In genomic region chrX:21972721-21973120, GRCh38 we compare ENCODE assay signal across 7 cellular contexts. TPM values are rescaled to one million over a fixed set of nuclear protein-coding genes. Genes with fewer than 3 reads are reported as not detected.
DNase-seq lines count a peak whose midpoint lies in the region; ATAC-seq and TF ChIP-seq lines count a peak whose summit lies in the region.

No MANE protein-coding gene starts in this region.

- H3K36me3 ChIP-seq in fibroblast of lung (ENCODE audit: control insufficient read depth, insufficient read depth, low read length) (peaks cover 3% of the 10 kb centered on the region), OCI-LY7 (ENCODE audit: insufficient read depth, low read length) (peaks cover 56% of the 10 kb centered on the region)

- CTCF ChIA-PET in OCI-LY7 (lab: Charles Lee; ENCODE audit: unreplicated experiment), result no interaction called here

- peak; percentile 91 for ATAC-seq in stimulated activated effector memory CD8-positive, alpha-beta T cell treated with anti-CD3 and anti-CD28 coated beads, Interleukin-12 subunit alpha, Interleukin-12 subunit beta, amount 100 ng/mL, for 72 hours
- no peak for ATAC-seq in HG02884 (IDR thresholded peaks at IDR 0.05; ENCODE audit: unreplicated experiment)
- ATAC-seq in GM21619 (IDR thresholded peaks at IDR 0.05; ENCODE audit: unreplicated experiment), result no peak

- H3K79me2 ChIP-seq in fibroblast of lung (ENCODE audit: control insufficient read depth, insufficient read depth, low read length), result peaks cover 25% of the 10 kb centered on the region
- no peaks in the 10 kb centered on the region for H3K79me2 ChIP-seq in OCI-LY7 (ENCODE audit: insufficient read depth, low read depth, low read length)

- H3K9me3 Mint-ChIP-seq in stimulated activated effector memory CD8-positive, alpha-beta T cell treated with anti-CD3 and anti-CD28 coated beads, Interleukin-12 subunit alpha, Interleukin-12 subunit beta, amount 100 ng/mL, for 72 hours, result no peaks in the 10 kb centered on the region

- H3K9ac ChIP-seq in fibroblast of lung (ENCODE audit: insufficient read depth, low read length), result no peak overlapping the region

- TF ChIP-seq CTCF in fibroblast of lung (conservative IDR thresholded peaks at IDR 0.05 in 1 of 2, IDR thresholded peaks at IDR 0.05 in 1 of 2; ENCODE audit: low read depth in 1 of 2, low read length in 2 of 2) (peak in 1 of 2 donors; percentile 27), OCI-LY7 (conservative IDR thresholded peaks at IDR 0.05; ENCODE audit: low read length) (no peak)

- H3K27ac ChIP-seq in fibroblast of lung (ENCODE audit: insufficient read depth, low read length), result peak overlapping the region; percentile 10
- H3K27ac ChIP-seq in OCI-LY7 (ENCODE audit: low read depth, low read length, poor library complexity, severe bottlenecking), result no peak overlapping the region

- H3K36me3 Mint-ChIP-seq in stimulated activated effector memory CD8-positive, alpha-beta T cell treated with anti-CD3 and anti-CD28 coated beads, Interleukin-12 subunit alpha, Interleukin-12 subunit beta, amount 100 ng/mL, for 72 hours, result peaks cover 84% of the 10 kb centered on the region

- H3K4me2 ChIP-seq in fibroblast of lung (ENCODE audit: extremely low read depth, insufficient read depth, low read length) (no peak overlapping the region), OCI-LY7 (ENCODE audit: low read length) (no peak overlapping the region)

- no peaks in the 10 kb centered on the region for H3K27me3 ChIP-seq in fibroblast of lung (ENCODE audit: control insufficient read depth, insufficient read depth, low read length)

- BruUV-seq in OCI-LY7 (replicated peaks; lab: Mats Ljungman, UMichigan), result no TSS peak

- POLR2A ChIA-PET in OCI-LY7 (lab: Charles Lee), result interaction anchor here (0.6 to 0.8 kb wide), 2 partner anchors 13 to 100 kb away, joined by 3 to 4 read pairs; no protein-coding TSS in a partner anchor

- peak overlapping the region; percentile 54 for H3K27ac Mint-ChIP-seq in stimulated activated effector memory CD8-positive, alpha-beta T cell treated with anti-CD3 and anti-CD28 coated beads, Interleukin-12 subunit alpha, Interleukin-12 subunit beta, amount 100 ng/mL, for 72 hours

- H3K9me3 ChIP-seq in fibroblast of lung (ENCODE audit: control insufficient read depth, insufficient read depth, low read depth, low read length) (no peaks in the 10 kb centered on the region), OCI-LY7 (ENCODE audit: low read length) (no peaks in the 10 kb centered on the region)

- H4K20me1 ChIP-seq in fibroblast of lung (ENCODE audit: control insufficient read depth, extremely low read depth, insufficient read depth, low read length) (no peaks in the 10 kb centered on the region), OCI-LY7 (ENCODE audit: insufficient read depth, low read length) (no peaks in the 10 kb centered on the region)

- H3K4me3 Mint-ChIP-seq in stimulated activated effector memory CD8-positive, alpha-beta T cell treated with anti-CD3 and anti-CD28 coated beads, Interleukin-12 subunit alpha, Interleukin-12 subunit beta, amount 100 ng/mL, for 72 hours, result peak overlapping the region; percentile 32

- intact Hi-C loops in OCI-LY7 (cut with micrococcal nuclease; ENCODE audit: unreplicated experiment), result no loop called here

- H3K4me1 Mint-ChIP-seq in stimulated activated effector memory CD8-positive, alpha-beta T cell treated with anti-CD3 and anti-CD28 coated beads, Interleukin-12 subunit alpha, Interleukin-12 subunit beta, amount 100 ng/mL, for 72 hours, result peaks cover 32% of the 10 kb centered on the region

- peak; percentile 76 for DNase-seq in HCEC 1CT
- DNase-seq in activated CD4-positive, alpha-beta T cell treated with anti-CD3 and anti-CD28 coated beads for 4 hours, result peak; percentile 34 to 39
- DNase-seq in fibroblast of lung (ENCODE audit: low read depth in 2 of 2), result peak; percentile 65 to 93
- DNase-seq in stimulated activated effector memory CD8-positive, alpha-beta T cell treated with anti-CD3 and anti-CD28 coated beads, Interleukin-12 subunit alpha, Interleukin-12 subunit beta, amount 100 ng/mL, for 72 hours (ENCODE audit: low spot score in 2 of 2), result no peak
- DNase-seq in OCI-LY7 (ENCODE audit: low spot score), result no peak

- H2AFZ ChIP-seq in fibroblast of lung (ENCODE audit: low read length) (no peak overlapping the region), OCI-LY7 (ENCODE audit: low read length) (no peak overlapping the region)

- H3K4me3 ChIP-seq in fibroblast of lung (replicated peaks in 1 of 4; ENCODE audit: control extremely low read depth in 1 of 4, insufficient read depth in 1 of 4, low read depth in 3 of 4, low read length in 4 of 4) (no peak overlapping the region), OCI-LY7 (ENCODE audit: low read depth, low read length, poor library complexity, severe bottlenecking) (no peak overlapping the region)

- H3K4me1 ChIP-seq in fibroblast of lung (ENCODE audit: control insufficient read depth, extremely low read depth, insufficient read depth, low read length), result no peaks in the 10 kb centered on the region
- peaks cover 7% of the 10 kb centered on the region for H3K4me1 ChIP-seq in OCI-LY7 (ENCODE audit: insufficient read depth, low read length, poor library complexity, severe bottlenecking)

- no peaks in the 10 kb centered on the region for H3K9me2 ChIP-seq in OCI-LY7 (ENCODE audit: insufficient read depth, low read length)

RNA-seq across cellular contexts. Expression of gene SMS, which starts 32.2 kb away (rescaled TPM):
- 176 and 252 TPM in 2 replicates for total RNA-seq in fibroblast of lung
- polyA plus RNA-seq in fibroblast of lung, result 129 and 186 TPM in 2 replicates
- polyA plus RNA-seq in fibroblast of lung (2012), result 134 and 199 TPM in 2 replicates
- polyA minus RNA-seq in fibroblast of lung (ENCODE audit: low replicate concordance), result 16.2 and 23.8 TPM in 2 replicates
- total RNA-seq in OCI-LY7 (2014; rRNA removed; shearing (Covaris generic)), result 59.6 and 64.9 TPM in 2 replicates
- total RNA-seq in OCI-LY7 (2022), result 86.3 and 88.3 TPM in 2 replicates

RNA-seq across cellular contexts. Expression of gene PHEX, which starts 59.4 kb away (rescaled TPM):
- total RNA-seq in fibroblast of lung, result 1.7 and 1.8 TPM in 2 replicates
- polyA plus RNA-seq in fibroblast of lung, result 0.43 and 1.2 TPM in 2 replicates
- 0.21 and 0.90 TPM in 2 replicates for polyA plus RNA-seq in fibroblast of lung (2012)
- 0.04 TPM in 1 of 2 replicates, not detected in the other for polyA minus RNA-seq in fibroblast of lung (ENCODE audit: low replicate concordance)
- 0.09 TPM in 1 of 2 replicates, not detected in the other for total RNA-seq in OCI-LY7 (2014; rRNA removed; shearing (Covaris generic))
- not detected in 2 replicates for total RNA-seq in OCI-LY7 (2022)

Comparison
In these comparisons a context has a peak if more than half of its experiments do, and no peak if none do; other contexts are left out.
1. DNase-seq: peak in HCEC 1CT (single experiment), activated CD4-positive, alpha-beta T cell treated with anti-CD3 and anti-CD28 coated beads for 4 hours (2 of 2) and fibroblast of lung (2 of 2); none in stimulated activated effector memory CD8-positive, alpha-beta T cell treated with anti-CD3 and anti-CD28 coated beads, Interleukin-12 subunit alpha, Interleukin-12 subunit beta, amount 100 ng/mL, for 72 hours (0 of 2) and OCI-LY7 (single experiment).